Comparison of ENCODE assay signal across 26 cellular contexts in genomic region chr1:160810486-160810885, GRCh38. TPM values are rescaled to one million over a fixed set of nuclear protein-coding genes. Genes with fewer than 3 reads are reported as not detected.
"Had no signal": no experiment of that assay in that cellular context is flagged by ENCODE, and none has a peak within 500 bp of the region (broad histone marks: within the 10 kb centered on the region; RNA-seq: fewer than 3 reads in every experiment).

No MANE protein-coding gene starts in this region.

- H3K4me3 Mint-ChIP-seq: activated T-cell treated with anti-CD3 and anti-CD28 coated beads, Interleukin-2, amount 50 U/mL, for 24 hours; activated T-helper 17 cell treated with anti-CD3 and anti-CD28 coated beads, Interleukin-2, amount 50 U/mL, for 72 hours; endodermal cell; natural killer cell treated with Interleukin-12 subunit alpha and Interleukin-12 subunit beta and Interleukin-15 and Interleukin-18, amount 100 ng/mL, for 72 hours; stimulated activated naive CD8-positive, alpha-beta T cell treated with anti-CD3 and anti-CD28 coated beads, Interleukin-15, amount 100 ng/mL, for 72 hours had no signal

- DNase-seq: activated CD8-positive, alpha-beta memory T cell treated with anti-CD3 and anti-CD28 coated beads for 24 hours; activated CD8-positive, alpha-beta memory T cell treated with anti-CD3 and anti-CD28 coated beads, Interleukin-2, amount 50 U/mL, for 4 hours; activated T-cell treated with anti-CD3 and anti-CD28 coated beads, Interleukin-2, amount 50 U/mL, for 24 hours; endodermal cell; esophagus squamous epithelium; gastrocnemius medialis; head of caudate nucleus; hypothalamus; islet precursor cell; left cardiac atrium; ovary; right cardiac atrium; stimulated activated CD4-positive, alpha-beta T cell treated with anti-CD3 and anti-CD28 coated beads, Interleukin-12 subunit alpha, Interleukin-12 subunit beta, amount 100 ng/mL, for 4 hours; stimulated activated CD4-positive, alpha-beta T cell treated with anti-CD3 and anti-CD28 coated beads, Interleukin-4, amount 100 ng/mL, for 4 hours; stimulated activated naive CD8-positive, alpha-beta T cell treated with anti-CD3 and anti-CD28 coated beads, Interleukin-15, amount 100 ng/mL, for 72 hours; T-cell had no signal

- FAIRE-seq: TTC549, urothelium cell line had no signal

- ATAC-seq: activated T-helper 17 cell treated with anti-CD3 and anti-CD28 coated beads, Interleukin-2, amount 50 U/mL, for 72 hours; gastrocnemius medialis; left cardiac atrium; right cardiac atrium; stimulated activated naive CD8-positive, alpha-beta T cell treated with anti-CD3 and anti-CD28 coated beads, Interleukin-15, amount 100 ng/mL, for 72 hours; T-cell had no signal

- H3K27ac Mint-ChIP-seq: activated naive CD4-positive, alpha-beta T cell treated with anti-CD3 and anti-CD28 coated beads, Interleukin-2, amount 50 U/mL, for 72 hours; endodermal cell; natural killer cell treated with Interleukin-12 subunit alpha and Interleukin-12 subunit beta and Interleukin-15 and Interleukin-18, amount 100 ng/mL, for 72 hours had no signal

- H3K36me3 ChIP-seq: breast epithelium, esophagus squamous epithelium, gastrocnemius medialis, ovary, tibial nerve had no signal

- H3K9me3 ChIP-seq: gastrocnemius medialis, ovary had no signal

- H3K27me3 ChIP-seq: breast epithelium, esophagus squamous epithelium, gastrocnemius medialis, ovary, tibial nerve had no signal

- H3K27ac ChIP-seq: breast epithelium, coronary artery, esophagus squamous epithelium, gastrocnemius medialis, ovary, tibial nerve had no signal

- H3K4me1 ChIP-seq: breast epithelium, esophagus squamous epithelium, gastrocnemius medialis, tibial nerve had no signal

- H3K27me3 Mint-ChIP-seq: activated T-cell treated with anti-CD3 and anti-CD28 coated beads, Interleukin-2, amount 50 U/mL, for 24 hours; activated T-helper 17 cell treated with anti-CD3 and anti-CD28 coated beads, Interleukin-2, amount 50 U/mL, for 72 hours; natural killer cell treated with Interleukin-12 subunit alpha and Interleukin-12 subunit beta and Interleukin-15 and Interleukin-18, amount 100 ng/mL, for 72 hours; stimulated activated naive CD8-positive, alpha-beta T cell treated with anti-CD3 and anti-CD28 coated beads, Interleukin-15, amount 100 ng/mL, for 72 hours; T-cell had no signal

- H3K4me3 ChIP-seq: breast epithelium, coronary artery, esophagus squamous epithelium, gastrocnemius medialis, ovary, tibial nerve had no signal

RNA-seq across cellular contexts. Expression of gene LY9, which starts 14.5 kb away (rescaled TPM):
- total RNA-seq: endodermal cell, gastrocnemius medialis, pulmonary artery endothelial cell, skeletal muscle tissue had no signal

RNA-seq across cellular contexts. Expression of gene CD244, which starts 52.2 kb away (rescaled TPM):
- total RNA-seq: gastrocnemius medialis, pulmonary artery endothelial cell had no signal
